Comparison of ENCODE assay signal across 10 cellular contexts in the genomic region with DNA sequence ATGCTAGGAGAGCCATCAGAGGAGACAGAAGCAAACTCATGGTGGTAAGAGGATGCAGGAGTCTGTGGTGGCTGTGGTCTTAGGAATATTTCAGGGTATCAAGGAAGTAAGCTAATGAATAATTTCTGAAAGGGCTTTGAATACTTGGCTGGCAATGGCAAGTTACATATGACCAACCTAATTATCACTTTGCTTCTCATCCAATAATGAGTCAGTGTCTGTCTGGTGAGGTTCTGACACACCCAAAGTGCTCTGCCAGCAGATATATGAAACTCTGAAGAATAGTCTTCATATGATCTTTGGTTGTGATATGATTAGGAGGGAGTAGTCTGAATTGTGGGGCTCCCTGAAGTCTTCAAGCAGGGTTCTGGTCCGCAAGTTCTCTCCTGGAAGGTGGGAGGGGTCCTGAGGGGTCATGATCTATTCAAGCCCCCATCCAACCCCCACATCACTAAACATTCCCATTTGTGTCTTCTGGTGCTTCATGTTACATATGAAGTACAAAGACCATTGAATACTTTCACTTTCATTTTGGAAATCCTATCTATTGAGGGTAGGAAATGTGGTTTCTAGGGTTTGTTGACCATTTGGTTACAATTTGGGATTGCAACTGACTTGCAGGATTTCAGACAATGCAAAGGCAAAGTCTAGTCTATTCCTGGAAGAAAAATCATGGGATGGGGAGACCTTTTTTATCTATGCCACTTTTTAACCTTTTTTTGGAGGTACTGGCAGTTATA.
DNase-seq lines count a peak whose midpoint lies in the region; ATAC-seq and TF ChIP-seq lines count a peak whose summit lies in the region.
"Had no signal": no experiment of that assay in that cellular context is flagged by ENCODE, and none has a peak within 500 bp of the region (broad histone marks: within the 10 kb centered on the region; RNA-seq: fewer than 3 reads in every experiment).

No MANE protein-coding gene starts in this region.

- H3K4me3 ChIP-seq in fibroblast of the aortic adventitia (ENCODE audit: low read depth, low read length) (no peak overlapping the region), stomach (no peak overlapping the region)

- no peaks in the 10 kb centered on the region for H3K36me3 Mint-ChIP-seq in CD4-positive, alpha-beta T cell (ENCODE audit: low read depth)
- H3K36me3 Mint-ChIP-seq in HFFc6 (ENCODE audit: low read depth): no peaks in the 10 kb centered on the region
- H3K36me3 Mint-ChIP-seq in T-helper 17 cell (ENCODE audit: low read depth): peaks cover 2% of the 10 kb centered on the region

- TF ChIP-seq POLR2A in stomach (IDR thresholded peaks at IDR 0.05): no peak

- peaks cover 0 to 8% (median 0%) of the 10 kb centered on the region in 4 donors for H3K4me1 ChIP-seq in stomach

- H3K27ac ChIP-seq in CD4-positive, alpha-beta T cell (ENCODE audit: low read depth, low read length): no peak overlapping the region
- no peak overlapping the region for H3K27ac ChIP-seq in stomach

- H3K9me3 ChIP-seq in CD4-positive, alpha-beta T cell (ENCODE audit: control insufficient read depth, low read length): no peaks in the 10 kb centered on the region
- H3K9me3 ChIP-seq in T-helper 17 cell (ENCODE audit: control insufficient read depth, low read length, poor library complexity, severe bottlenecking) (no peaks in the 10 kb centered on the region), stomach (no peaks in the 10 kb centered on the region)

- no peaks in the 10 kb centered on the region for H3K27me3 ChIP-seq in CD4-positive, alpha-beta T cell (ENCODE audit: control insufficient read depth, insufficient read depth, low read length)
- no peaks in the 10 kb centered on the region for H3K27me3 ChIP-seq in stomach

- intact Hi-C loops in CD4-positive, alpha-beta T cell (cut with DNase I, micrococcal nuclease): no loop called here
- intact Hi-C loops in stomach (cut with DNase I; ENCODE audit: low total_unique reads): no loop called here

- TF ChIP-seq CTCF in CD4-positive, alpha-beta T cell (IDR thresholded peaks at IDR 0.05): no peak
- TF ChIP-seq CTCF in HFFc6 (IDR thresholded peaks at IDR 0.05) (no peak), fibroblast of the aortic adventitia (IDR thresholded peaks at IDR 0.05; ENCODE audit: insufficient read depth, low read length) (no peak), stomach (IDR thresholded peaks at IDR 0.05) (no peak)

- peak overlapping the region; percentile 73 for H3K4me3 Mint-ChIP-seq in CD4-positive, alpha-beta T cell
- H3K4me3 Mint-ChIP-seq in HFFc6: peak overlapping the region; percentile 74
- H3K4me3 Mint-ChIP-seq in T-helper 17 cell: peak overlapping the region; percentile 86
- H3K4me3 Mint-ChIP-seq: dendritic cell treated with granulocyte-macrophage colony-stimulating factor and Interleukin-4, amounts not matched to agents 40 ng/mL and 50 ng/mL, for 4 days; neural crest cell had no signal

- H3K27ac Mint-ChIP-seq in CD4-positive, alpha-beta T cell: no peak overlapping the region
- peak overlapping the region; percentile 65 for H3K27ac Mint-ChIP-seq in HFFc6
- H3K27ac Mint-ChIP-seq in T-helper 17 cell: peak overlapping the region; percentile 83
- H3K27ac Mint-ChIP-seq: dendritic cell treated with granulocyte-macrophage colony-stimulating factor and Interleukin-4, amounts not matched to agents 40 ng/mL and 50 ng/mL, for 4 days had no signal

- TF ChIP-seq EP300 in stomach (IDR thresholded peaks at IDR 0.05): no peak

- no peak for ATAC-seq in CD4-positive, alpha-beta T cell (ENCODE audit: poor library complexity)
- peak; percentile 36 for ATAC-seq in T-helper 17 cell

- CTCF ChIA-PET in CD4-positive, alpha-beta T cell (lab: Charles Lee): interaction anchor here (1.5 kb wide), 1 partner anchor 10 kb away, joined by 3 read pairs; no protein-coding TSS in a partner anchor

- H3K27me3 Mint-ChIP-seq in CD4-positive, alpha-beta T cell: no peaks in the 10 kb centered on the region
- H3K27me3 Mint-ChIP-seq in HFFc6 (ENCODE audit: insufficient read depth): no peaks in the 10 kb centered on the region
- H3K27me3 Mint-ChIP-seq in T-helper 17 cell: no peaks in the 10 kb centered on the region

- H3K9me3 Mint-ChIP-seq in CD4-positive, alpha-beta T cell: no peaks in the 10 kb centered on the region
- H3K9me3 Mint-ChIP-seq in HFFc6: no peaks in the 10 kb centered on the region
- H3K9me3 Mint-ChIP-seq: dendritic cell treated with granulocyte-macrophage colony-stimulating factor and Interleukin-4, amounts not matched to agents 40 ng/mL and 50 ng/mL, for 4 days; neural crest cell had no signal

- DNase-seq in CD4-positive, alpha-beta T cell: no peak
- DNase-seq in HFFc6 (no peak), T-helper 17 cell (no peak), fibroblast of the aortic adventitia (ENCODE audit: low read depth) (peak; percentile 53), ureter (ENCODE audit: low spot score) (no peak), stomach (no peak), KG1 (lab: John Stamatoyannopoulos, UW) (no peak), GOT3 (lab: John Stamatoyannopoulos, UW) (no peak)

- 70 to 100% (median 87%) methylated on average over 1 of the region's 1 CpG for WGBS in stomach, 5 donors

- no peaks in the 10 kb centered on the region for H3K36me3 ChIP-seq in stomach

- peaks cover 10% of the 10 kb centered on the region for H3K4me1 Mint-ChIP-seq in CD4-positive, alpha-beta T cell (ENCODE audit: low read depth)
- H3K4me1 Mint-ChIP-seq in HFFc6 (ENCODE audit: low read depth) (peaks cover 59% of the 10 kb centered on the region), T-helper 17 cell (peaks cover 19% of the 10 kb centered on the region)

- POLR2A ChIA-PET in CD4-positive, alpha-beta T cell (lab: Charles Lee): interaction anchor here (0.6 kb wide), 1 partner anchor 1525 kb away, joined by 3 read pairs; the partner anchor contains the start of gene FOCAD
